In the genomic region with DNA sequence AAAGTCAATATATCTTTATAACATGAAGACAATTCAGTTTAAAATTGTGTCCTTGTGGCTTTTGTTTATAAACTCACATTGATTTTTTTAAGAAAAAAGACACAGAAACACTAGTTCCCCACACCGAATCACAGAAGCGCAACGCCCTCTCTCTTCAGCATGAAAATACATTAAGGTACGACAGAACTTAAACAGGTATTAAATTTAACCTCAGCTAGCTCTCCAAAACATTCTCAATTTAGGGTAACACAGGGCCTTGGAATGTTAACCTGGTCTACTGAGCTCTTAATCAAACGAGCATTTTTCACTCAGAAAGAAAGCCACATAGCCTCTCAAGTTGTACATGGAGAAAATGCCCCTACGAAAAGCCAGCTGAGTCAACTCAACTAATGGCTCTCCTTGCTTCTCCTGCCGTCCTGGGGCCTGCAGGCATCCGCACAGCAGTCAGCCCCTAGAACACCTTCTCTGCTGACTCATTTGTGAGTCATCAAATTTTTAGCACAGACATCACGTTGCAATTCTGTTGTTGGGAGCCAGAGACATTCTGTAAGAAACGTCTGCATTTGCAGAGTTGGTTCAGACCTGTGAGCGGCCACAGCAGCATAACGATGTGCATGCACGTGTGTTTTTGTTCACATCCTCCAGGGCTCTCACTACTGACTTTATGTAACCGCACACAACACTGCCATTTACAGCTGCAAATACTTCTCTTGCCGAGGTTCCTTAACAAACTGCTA, we compare ENCODE assay signal across 9 cellular contexts.
A peak's percentile ranks its signal among the peaks of the same experiment; 100 is the strongest.
DNase-seq lines count a peak whose midpoint lies in the region; ATAC-seq and TF ChIP-seq lines count a peak whose summit lies in the region.
"Had no signal": no experiment of that assay in that cellular context is flagged by ENCODE, and none has a peak within 500 bp of the region (broad histone marks: within the 10 kb centered on the region; RNA-seq: fewer than 3 reads in every experiment).

No MANE protein-coding gene starts in this region.

- H3K27me3 Mint-ChIP-seq in natural killer cell (ENCODE audit: low read depth in 2 of 2): no peaks in the 10 kb centered on the region

- CTCF ChIA-PET in GM10248 (lab: Yijun Ruan, JAX): interaction anchor here (0.9 to 3.0 kb wide), 3 partner anchors 10 to 29 kb away, joined by 3 to 17 read pairs (median 3); no protein-coding TSS in a partner anchor

- TF ChIP-seq CTCF in GM10248 (IDR thresholded peaks at IDR 0.05; ENCODE audit: control extremely low read depth, extremely low read depth, low read depth, missing control alignments): no peak
- no peak for TF ChIP-seq CTCF in natural killer cell (IDR thresholded peaks at IDR 0.05)

- no peaks in the 10 kb centered on the region for H3K9me3 ChIP-seq in NT2/D1 (ENCODE audit: insufficient read depth, low read length)
- H3K9me3 ChIP-seq: heart left ventricle had no signal

- no peak overlapping the region for H3K4me3 Mint-ChIP-seq in natural killer cell

- ATAC-seq in esophagus mucosa: peak; percentile 94
- ATAC-seq in natural killer cell: no peak
- ATAC-seq: heart left ventricle had no signal

- DNase-seq in GOT3 (lab: John Stamatoyannopoulos, UW): peak; percentile 7
- peak; percentile 92 for DNase-seq in NT2/D1 (ENCODE audit: low read depth, low spot score)
- peak; percentile 51 for DNase-seq in pons (ENCODE audit: low spot score)
- no peak for DNase-seq in GM10248 (ENCODE audit: extremely low spot score)
- DNase-seq in natural killer cell: no peak
- no peak for DNase-seq in activated CD4-positive, alpha-beta T cell treated with anti-CD3 and anti-CD28 coated beads for 4 hours
- no peak for DNase-seq in activated naive CD4-positive, alpha-beta T cell (lab: John Stamatoyannopoulos, UW)
- DNase-seq: heart left ventricle had no signal

- H3K9ac ChIP-seq in NT2/D1 (ENCODE audit: insufficient read length, low read depth): no peak overlapping the region

- H3K9me3 Mint-ChIP-seq in natural killer cell: no peaks in the 10 kb centered on the region

- H3K36me3 ChIP-seq in NT2/D1 (ENCODE audit: insufficient read depth, insufficient read length, low read length): no peaks in the 10 kb centered on the region

- H3K27ac Mint-ChIP-seq in natural killer cell: no peak overlapping the region

- H3K4me1 ChIP-seq in NT2/D1 (ENCODE audit: insufficient read depth, insufficient read length): peaks cover 2% of the 10 kb centered on the region
- H3K4me1 ChIP-seq: heart left ventricle had no signal

- H3K27me3 ChIP-seq in NT2/D1 (ENCODE audit: insufficient read depth, insufficient read length): no peaks in the 10 kb centered on the region
- H3K27me3 ChIP-seq: heart left ventricle had no signal

- H3K4me3 ChIP-seq in NT2/D1 (ENCODE audit: insufficient read length, low read depth): no peak overlapping the region
- H3K4me3 ChIP-seq: heart left ventricle had no signal

- peaks cover 3 to 4% of the 10 kb centered on the region in 2 donors for H3K4me1 Mint-ChIP-seq in natural killer cell

- intact Hi-C loops in natural killer cell (cut with micrococcal nuclease): no loop called here

- peaks cover 10% of the 10 kb centered on the region for H3K36me3 Mint-ChIP-seq in natural killer cell

- POLR2A ChIA-PET in GM10248 (lab: Yijun Ruan, JAX): no interaction called here

Comparison
In these comparisons a context has a peak if more than half of its experiments do, and no peak if none do; other contexts are left out.
1. DNase-seq: peak in GOT3 (single experiment), NT2/D1 (single experiment) and pons (single experiment); none in GM10248 (single experiment), natural killer cell (single experiment), activated CD4-positive, alpha-beta T cell treated with anti-CD3 and anti-CD28 coated beads for 4 hours (0 of 2) and activated naive CD4-positive, alpha-beta T cell (0 of 4).